ENCODE assay signal across 7 cellular contexts in genomic region chr20:23308908-23309307, GRCh38.
"Had no signal": no experiment of that assay in that cellular context is flagged by ENCODE, and none has a peak within 500 bp of the region (broad histone marks: within the 10 kb centered on the region; RNA-seq: fewer than 3 reads in every experiment).

No MANE protein-coding gene starts in this region.

- H2AFZ ChIP-seq: GM23248 had no signal

- H3K4me3 ChIP-seq: GM23248 had no signal

- H3K27ac Mint-ChIP-seq: IgD-negative memory B cell had no signal

- H3K4me3 Mint-ChIP-seq: H9, IgD-negative memory B cell had no signal

- H3K27ac ChIP-seq: GM23248 had no signal

- H3K36me3 Mint-ChIP-seq: IgD-negative memory B cell had no signal

- H3K9ac ChIP-seq: GM23248 had no signal

- FAIRE-seq: HTR-8/SVneo had no signal

- H3K27me3 Mint-ChIP-seq: IgD-negative memory B cell had no signal

- H3K9me3 Mint-ChIP-seq: IgD-negative memory B cell had no signal

- H3K4me1 Mint-ChIP-seq: H9, IgD-negative memory B cell had no signal

- DNase-seq: GM23248, GOT3, H9, HCEC 1CT, KG1 had no signal
